23 cellular contexts compared by ENCODE assay signal in genomic region chr1:16968372-16968771, GRCh38. TPM values are rescaled to one million over a fixed set of nuclear protein-coding genes. Genes with fewer than 3 reads are reported as not detected.
"Had no signal": no experiment of that assay in that cellular context is flagged by ENCODE, and none has a peak within 500 bp of the region (broad histone marks: within the 10 kb centered on the region; RNA-seq: fewer than 3 reads in every experiment).

No MANE protein-coding gene starts in this region.

- H3K27me3 ChIP-seq: colonic mucosa, gastrocnemius medialis, neural progenitor cell, right atrium auricular region, sigmoid colon, suprapubic skin, transverse colon had no signal

- H2AFZ ChIP-seq: neural progenitor cell had no signal

- H3K27ac ChIP-seq: colonic mucosa, epithelial cell of prostate, gastrocnemius medialis, neural progenitor cell, prostate gland, right atrium auricular region, suprapubic skin, transverse colon had no signal

- ATAC-seq: esophagus mucosa; gastrocnemius medialis; mucosa of descending colon; natural killer cell treated with Interleukin-12 subunit alpha and Interleukin-12 subunit beta and Interleukin-15 and Interleukin-18, amount 100 ng/mL, for 72 hours; stimulated activated naive CD8-positive, alpha-beta T cell treated with anti-CD3 and anti-CD28 coated beads, Interleukin-15, amount 100 ng/mL, for 72 hours had no signal

- FAIRE-seq: keratinocyte had no signal

- H3K4me2 ChIP-seq: neural progenitor cell had no signal

- H3K4me1 ChIP-seq: colonic mucosa, gastrocnemius medialis, prostate gland had no signal

- H3K9me3 ChIP-seq: colonic mucosa, gastrocnemius medialis, mucosa of descending colon, prostate gland, right atrium auricular region, sigmoid colon, suprapubic skin, transverse colon had no signal

- DNase-seq: colonic mucosa; effector CD8-positive, alpha-beta T cell; endodermal cell; foreskin fibroblast; gastrocnemius medialis; head of caudate nucleus; mucosa of descending colon; naive B cell; sigmoid colon; stimulated activated CD4-positive, alpha-beta T cell treated with anti-CD3 and anti-CD28 coated beads, Interleukin-2, amount 100 ng/mL, for 24 hours; stimulated activated CD4-positive, alpha-beta T cell treated with anti-CD3 and anti-CD28 coated beads, Interleukin-4, amount 100 ng/mL, for 4 hours; stimulated activated naive CD4-positive, alpha-beta T cell; stimulated activated naive CD8-positive, alpha-beta T cell treated with anti-CD3 and anti-CD28 coated beads, Interleukin-15, amount 100 ng/mL, for 72 hours; transverse colon had no signal

- H3K9ac ChIP-seq: neural progenitor cell had no signal

- H3K36me3 ChIP-seq: colonic mucosa, neural progenitor cell, transverse colon had no signal

- H3K4me3 ChIP-seq: colonic mucosa, gastrocnemius medialis, lung, mucosa of descending colon, neural progenitor cell, prostate gland, right atrium auricular region, sigmoid colon, suprapubic skin, transverse colon had no signal

RNA-seq across cellular contexts. Expression of gene MFAP2, which starts 12.0 kb away (rescaled TPM):
- total RNA-seq: natural killer cell treated with Interleukin-12 subunit alpha and Interleukin-12 subunit beta and Interleukin-15 and Interleukin-18, amount 100 ng/mL, for 72 hours had no signal
